Comparison of ENCODE assay signal across 1 cellular context in genomic region chr1:152047954-152048640, GRCh38.
TF ChIP-seq lines count a peak whose summit lies in the region.

No MANE protein-coding gene starts in this region.

TF ChIP-seq in HepG2, 621 proteins besides CTCF, POLR2A, EP300 and RAD21 (continued from another document and continues in another):
- TF ChIP-seq ZNF577 (CRISPR knock-in tag; IDR thresholded peaks at IDR 0.05; ENCODE audit: borderline replicate concordance, low read depth) (no peak), CCAR2 (optimal IDR thresholded peaks at IDR 0.05; ENCODE audit: low read depth, low read length) (no peak), FOXO4 (CRISPR knock-in tag; conservative IDR thresholded peaks at IDR 0.05) (no peak), CBFB (CRISPR knock-in tag; IDR thresholded peaks at IDR 0.05) (0 out of 2 replicates have a peak, but pooled peaks have one; percentile 17), SNAI1 (CRISPR knock-in tag; IDR thresholded peaks at IDR 0.05; ENCODE audit: borderline replicate concordance) (no peak), PITX1 (CRISPR knock-in tag; IDR thresholded peaks at IDR 0.05) (0 out of 2 replicates have a peak, but pooled peaks have one; percentile 8), NFE2L2 (IDR thresholded peaks at IDR 0.05; ENCODE audit: low read length) (no peak), ZNF749 (CRISPR knock-in tag; IDR thresholded peaks at IDR 0.05; ENCODE audit: borderline replicate concordance) (no peak), ZNF484 (CRISPR knock-in tag; IDR thresholded peaks at IDR 0.05; ENCODE audit: borderline replicate concordance, low read depth) (no peak), NFRKB (IDR thresholded peaks at IDR 0.05) (no peak), CBX1 (IDR thresholded peaks at IDR 0.05; ENCODE audit: low read depth) (peak; percentile 69), GABPA (IDR thresholded peaks at IDR 0.05; ENCODE audit: low read depth, low read length) (peak; percentile 46; the same call in 1 of the 2 replicates), GABPA (CRISPR knock-in tag; IDR thresholded peaks at IDR 0.05; ENCODE audit: low read depth) (peak; percentile 86), SP4 (CRISPR knock-in tag; IDR thresholded peaks at IDR 0.05) (0 out of 2 replicates have a peak, but pooled peaks have one; percentile 22), DDIT3 (CRISPR knock-in tag; IDR thresholded peaks at IDR 0.05) (no peak), BCLAF1 (IDR thresholded peaks at IDR 0.05) (no peak), MBD4 (IDR thresholded peaks at IDR 0.05; ENCODE audit: borderline replicate concordance, low read length) (no peak), ESRRA (CRISPR knock-in tag; IDR thresholded peaks at IDR 0.05; ENCODE audit: low read depth) (no peak), KMT2A (CRISPR knock-in tag; IDR thresholded peaks at IDR 0.05) (no peak; the same call in 1 of the 2 replicates), ZSCAN9 (CRISPR knock-in tag; IDR thresholded peaks at IDR 0.05; ENCODE audit: borderline replicate concordance) (no peak), ZNF512 (CRISPR knock-in tag; IDR thresholded peaks at IDR 0.05) (no peak), ZNF563 (CRISPR knock-in tag; IDR thresholded peaks at IDR 0.05) (peak; percentile 15; the same call in 1 of the 2 replicates), ZNF317 (CRISPR knock-in tag; IDR thresholded peaks at IDR 0.05) (no peak), ZNF234 (CRISPR knock-in tag; conservative IDR thresholded peaks at IDR 0.05) (no peak), NRL (CRISPR knock-in tag; IDR thresholded peaks at IDR 0.05; ENCODE audit: borderline replicate concordance) (0 out of 2 replicates have a peak, but pooled peaks have one; percentile 52), NCOA5 (CRISPR knock-in tag; IDR thresholded peaks at IDR 0.05) (no peak), HOXA5 (CRISPR knock-in tag; IDR thresholded peaks at IDR 0.05) (no peak), ZNF687 (CRISPR knock-in tag; IDR thresholded peaks at IDR 0.05) (peak; percentile 84), PRDM15 (CRISPR knock-in tag; IDR thresholded peaks at IDR 0.05) (no peak), NCOA2 (CRISPR knock-in tag; IDR thresholded peaks at IDR 0.05) (no peak), MYNN (CRISPR knock-in tag; IDR thresholded peaks at IDR 0.05; ENCODE audit: low read depth) (no peak; the same call in 1 of the 2 replicates), ZNF318 (CRISPR knock-in tag; IDR thresholded peaks at IDR 0.05) (no peak), CC2D1A (CRISPR knock-in tag; IDR thresholded peaks at IDR 0.05) (no peak)
